Comparison of ENCODE assay signal across 26 cellular contexts in the genomic region with DNA sequence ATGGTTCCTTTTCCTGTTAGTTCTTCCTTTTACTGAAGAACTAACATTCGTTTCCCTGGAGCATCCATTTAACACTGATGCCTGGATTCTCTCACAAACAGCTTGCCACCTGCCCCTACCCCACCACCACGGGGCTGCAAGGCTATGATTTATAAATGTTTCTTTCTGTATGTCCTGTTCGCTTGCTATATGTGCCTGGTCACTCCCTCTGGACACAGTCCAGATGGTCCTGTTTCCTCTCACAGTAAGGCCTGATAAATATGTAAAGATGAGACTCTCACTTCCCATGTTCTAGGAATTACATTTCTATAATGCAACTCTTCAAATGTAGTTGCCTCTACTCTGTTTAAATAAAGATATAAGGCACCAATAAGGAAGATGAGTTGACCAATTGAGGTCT.
"Had no signal": no experiment of that assay in that cellular context is flagged by ENCODE, and none has a peak within 500 bp of the region (broad histone marks: within the 10 kb centered on the region; RNA-seq: fewer than 3 reads in every experiment).

No MANE protein-coding gene starts in this region.

- H3K4me1 Mint-ChIP-seq: activated B cell treated with CpG ODN at 0.5 μM for 24 hours; activated CD8-positive, alpha-beta memory T cell treated with anti-CD3 and anti-CD28 coated beads, Interleukin-2, amount 10 ng/mL, durations not matched to agents 7 days and 5 days; stimulated activated effector memory CD8-positive, alpha-beta T cell treated with anti-CD3 and anti-CD28 coated beads, Interleukin-12 subunit alpha, Interleukin-12 subunit beta, amount 100 ng/mL, for 72 hours had no signal

- H3K9ac ChIP-seq: parathyroid adenoma had no signal

- H2AFZ ChIP-seq: parathyroid adenoma had no signal

- H3K36me3 Mint-ChIP-seq: activated CD8-positive, alpha-beta memory T cell treated with anti-CD3 and anti-CD28 coated beads, Interleukin-2, amount 10 ng/mL, durations not matched to agents 7 days and 5 days; activated naive CD8-positive, alpha-beta T cell; stimulated activated effector memory CD8-positive, alpha-beta T cell treated with anti-CD3 and anti-CD28 coated beads, Interleukin-12 subunit alpha, Interleukin-12 subunit beta, amount 100 ng/mL, for 72 hours had no signal

- H3K4me1 ChIP-seq: esophagus squamous epithelium, parathyroid adenoma, psoas muscle, sigmoid colon had no signal

- DNase-seq: activated B cell treated with CpG ODN at 0.5 μM for 24 hours; activated CD4-positive, alpha-beta T cell treated with anti-CD3 and anti-CD28 coated beads, Interleukin-2, amount 50 U/mL, for 1 hour; activated CD8-positive, alpha-beta T cell treated with anti-CD3 and anti-CD28 coated beads, Interleukin-2, amount 10 ng/mL, durations not matched to agents 7 days and 5 days; activated effector memory CD4-positive, alpha-beta T cell treated with Interleukin-2 at 50 U/mL for 16 hours; activated naive CD4-positive, alpha-beta T cell treated with Interleukin-2 at 50 U/mL for 16 hours; activated T-cell treated with anti-CD3 and anti-CD28 coated beads, Interleukin-2, amount 50 U/mL, for 72 hours; anterior cingulate cortex; esophagus squamous epithelium; foreskin melanocyte; midbrain; naive thymus-derived CD4-positive, alpha-beta T cell; occipital lobe; psoas muscle; sigmoid colon; small intestine; stimulated activated CD4-positive, alpha-beta T cell treated with anti-CD3 and anti-CD28 coated beads, Interleukin-4, amount 100 ng/mL, for 24 hours; T-helper 9 cell; trophoblast cell had no signal

- H3K27me3 ChIP-seq: esophagus squamous epithelium, sigmoid colon had no signal

- H3K36me3 ChIP-seq: esophagus squamous epithelium, sigmoid colon, thoracic aorta had no signal

- H3K9me3 Mint-ChIP-seq: neural crest cell; stimulated activated effector memory CD8-positive, alpha-beta T cell treated with anti-CD3 and anti-CD28 coated beads, Interleukin-12 subunit alpha, Interleukin-12 subunit beta, amount 100 ng/mL, for 72 hours had no signal

- H3K79me2 ChIP-seq: parathyroid adenoma had no signal

- ATAC-seq: activated CD8-positive, alpha-beta memory T cell treated with anti-CD3 and anti-CD28 coated beads, Interleukin-2, amount 10 ng/mL, durations not matched to agents 7 days and 5 days; activated CD8-positive, alpha-beta T cell treated with anti-CD3 and anti-CD28 coated beads, Interleukin-2, amount 10 ng/mL, durations not matched to agents 7 days and 5 days; activated T-cell treated with anti-CD3 and anti-CD28 coated beads, Interleukin-2, amount 50 U/mL, for 72 hours; naive thymus-derived CD4-positive, alpha-beta T cell; psoas muscle; stimulated activated effector memory CD8-positive, alpha-beta T cell treated with anti-CD3 and anti-CD28 coated beads, Interleukin-12 subunit alpha, Interleukin-12 subunit beta, amount 100 ng/mL, for 72 hours had no signal

- H3K27ac ChIP-seq: epithelial cell of prostate, esophagus squamous epithelium, parathyroid adenoma, psoas muscle, sigmoid colon, thoracic aorta had no signal

- H3K27ac Mint-ChIP-seq: activated B cell treated with CpG ODN at 0.5 μM for 24 hours; activated CD8-positive, alpha-beta memory T cell treated with anti-CD3 and anti-CD28 coated beads, Interleukin-2, amount 10 ng/mL, durations not matched to agents 7 days and 5 days; activated CD8-positive, alpha-beta T cell treated with anti-CD3 and anti-CD28 coated beads, Interleukin-2, amount 10 ng/mL, durations not matched to agents 7 days and 5 days; activated naive CD8-positive, alpha-beta T cell; activated T-cell treated with anti-CD3 and anti-CD28 coated beads, Interleukin-2, amount 50 U/mL, for 72 hours; naive thymus-derived CD4-positive, alpha-beta T cell; stimulated activated effector memory CD8-positive, alpha-beta T cell treated with anti-CD3 and anti-CD28 coated beads, Interleukin-12 subunit alpha, Interleukin-12 subunit beta, amount 100 ng/mL, for 72 hours; stimulated activated naive CD8-positive, alpha-beta T cell treated with anti-CD3 and anti-CD28 coated beads, Interleukin-15, Interleukin-2, amounts not matched to agents 100 ng/mL and 50 ng/mL, for 24 hours had no signal

- H3K4me3 Mint-ChIP-seq: activated B cell treated with CpG ODN at 0.5 μM for 24 hours; activated CD8-positive, alpha-beta memory T cell treated with anti-CD3 and anti-CD28 coated beads, Interleukin-2, amount 10 ng/mL, durations not matched to agents 7 days and 5 days; activated CD8-positive, alpha-beta T cell treated with anti-CD3 and anti-CD28 coated beads, Interleukin-2, amount 10 ng/mL, durations not matched to agents 7 days and 5 days; activated naive CD8-positive, alpha-beta T cell; activated T-cell treated with anti-CD3 and anti-CD28 coated beads, Interleukin-2, amount 50 U/mL, for 72 hours; naive thymus-derived CD4-positive, alpha-beta T cell; neural crest cell; stimulated activated effector memory CD8-positive, alpha-beta T cell treated with anti-CD3 and anti-CD28 coated beads, Interleukin-12 subunit alpha, Interleukin-12 subunit beta, amount 100 ng/mL, for 72 hours; stimulated activated naive CD8-positive, alpha-beta T cell treated with anti-CD3 and anti-CD28 coated beads, Interleukin-15, Interleukin-2, amounts not matched to agents 100 ng/mL and 50 ng/mL, for 24 hours had no signal

- H3K4me3 ChIP-seq: esophagus squamous epithelium, psoas muscle, sigmoid colon, thoracic aorta had no signal

- H3K9me3 ChIP-seq: esophagus squamous epithelium, psoas muscle, thoracic aorta had no signal
